ENCODE assay signal across 8 cellular contexts in genomic region chr3:48240711-48241491, GRCh38. TPM values are rescaled to one million over a fixed set of nuclear protein-coding genes. Genes with fewer than 3 reads are reported as not detected.
DNase-seq lines count a peak whose midpoint lies in the region; ATAC-seq, FAIRE-seq and TF ChIP-seq lines count a peak whose summit lies in the region.

TSS of gene ZNF589 (plus strand) at chr3:48241104. CDS start at chr3:48241172, 68 bp downstream.

- DNase-seq in GM19239 (ENCODE audit: insufficient read length, low spot score) (peak; percentile 91), NCI-H526 (lab: John Stamatoyannopoulos, UW) (peak; percentile 96 to 97), dedifferentiated amniotic fluid mesenchymal stem cell (ENCODE audit: extremely low spot score) (peak; percentile 65), HepG2 (ENCODE audit: low spot score) (peak; percentile 94)
- DNase-seq in activated CD4-positive, alpha-beta T cell treated with anti-CD3 and anti-CD28 coated beads, Interleukin-2, amount 10 ng/mL, durations not matched to agents 24 days and 14 days, result peak; percentile 98
- DNase-seq in stimulated activated CD4-positive, alpha-beta T cell treated with anti-CD3 and anti-CD28 coated beads, Interleukin-4, amount 100 ng/mL, for 24 hours, result peak; percentile 97

- H3K27me3 Mint-ChIP-seq in activated CD4-positive, alpha-beta T cell treated with anti-CD3 and anti-CD28 coated beads, Interleukin-2, amount 10 ng/mL, durations not matched to agents 24 days and 14 days, result no peaks in the 10 kb centered on the region

- H3K9me3 Mint-ChIP-seq in activated CD4-positive, alpha-beta T cell treated with anti-CD3 and anti-CD28 coated beads, Interleukin-2, amount 10 ng/mL, durations not matched to agents 24 days and 14 days, result no peaks in the 10 kb centered on the region

- H3K27me3 ChIP-seq in BLaER1, result no peaks in the 10 kb centered on the region
- no peaks in the 10 kb centered on the region for H3K27me3 ChIP-seq in HepG2 (ENCODE audit: control insufficient read depth in 1 of 2, insufficient read depth in 2 of 2, low read length in 2 of 2)

- H3K4me3 Mint-ChIP-seq in activated CD4-positive, alpha-beta T cell treated with anti-CD3 and anti-CD28 coated beads, Interleukin-2, amount 10 ng/mL, durations not matched to agents 24 days and 14 days, result peak within 1 kb of the TSS; percentile 90

- peak; percentile 96 for FAIRE-seq in GM19239 (lab: Jason Lieb, UNC)
- FAIRE-seq in HepG2 (lab: Jason Lieb, UNC), result peak; percentile 51

- ATAC-seq in HG03457 (IDR thresholded peaks at IDR 0.05; ENCODE audit: unreplicated experiment) (peak; percentile 74), HepG2 (peak; percentile 98)

- H3K4me3 ChIP-seq in BLaER1, result peak within 1 kb of the TSS; percentile 75
- H3K4me3 ChIP-seq in HepG2 (replicated peaks in 1 of 3; ENCODE audit: insufficient read depth in 1 of 3, low read depth in 2 of 3, low read length in 3 of 3), result peak within 1 kb of the TSS; percentile 76 to 97 (median 91)

- 0 out of 2 replicates have a peak, but pooled peaks have one; percentile 23 for TF ChIP-seq RAD21 in HepG2 (CRISPR knock-in tag; IDR thresholded peaks at IDR 0.05)

- no peaks in the 10 kb centered on the region; the same call in 1 of the 2 replicates for H4K20me1 ChIP-seq in BLaER1
- no peaks in the 10 kb centered on the region for H4K20me1 ChIP-seq in HepG2 (ENCODE audit: insufficient read depth, low read length)

- H3K4me2 ChIP-seq in BLaER1 (peak within 1 kb of the TSS; percentile 80), HepG2 (ENCODE audit: low read depth, low read length) (peak within 1 kb of the TSS; percentile 94)

- in situ Hi-C loops in HepG2 (cut with HindIII; ENCODE audit: extremely low pct_ligation_motif_present, low pct_unique_long_range_greater_than_20kb), result no loop called here

- peak; percentile 92 to 95 for TF ChIP-seq POLR2A in HepG2 (IDR thresholded peaks at IDR 0.05; ENCODE audit: insufficient read depth in 1 of 2, low read depth in 2 of 2, low read length in 2 of 2)

- H3K4me1 ChIP-seq in BLaER1 (peaks cover 43% of the 10 kb centered on the region), HepG2 (ENCODE audit: insufficient read depth, low read length) (peaks cover 45% of the 10 kb centered on the region)

- intact Hi-C loops in activated CD4-positive, alpha-beta T cell treated with anti-CD3 and anti-CD28 coated beads, Interleukin-2, amount 10 ng/mL, durations not matched to agents 24 days and 14 days (cut with micrococcal nuclease), result loop anchor here (1.0 to 2.0 kb wide), 4 partner anchors 27 to 318 kb away; partner anchors contain the start of genes CDC25A and NME6
- intact Hi-C loops in HepG2 (cut with micrococcal nuclease; ENCODE audit: unreplicated experiment), result loop anchor here (2.0 kb wide), 1 partner anchor 46 kb away; no protein-coding TSS in a partner anchor

- TF ChIP-seq EP300 in HepG2 (IDR thresholded peaks at IDR 0.05; ENCODE audit: low read depth in 2 of 2, low read length in 2 of 2) (no peak), HepG2 (CRISPR knock-in tag; IDR thresholded peaks at IDR 0.05; ENCODE audit: borderline replicate concordance) (0 out of 2 replicates have a peak, but pooled peaks have one; percentile 42)

- no peaks in the 10 kb centered on the region for H3K79me2 ChIP-seq in HepG2 (ENCODE audit: insufficient read depth, low read length)

- H3K9ac ChIP-seq in BLaER1, result peak within 1 kb of the TSS; percentile 81
- peak within 1 kb of the TSS; percentile 88 for H3K9ac ChIP-seq in HepG2 (ENCODE audit: insufficient read depth, low read depth, low read length)

- WGBS in HepG2 (ENCODE audit: low lambda C conversion rate), result 8% methylated on average over 38 of the region's 57 CpGs

- H3K36me3 ChIP-seq in BLaER1, result no peaks in the 10 kb centered on the region
- H3K36me3 ChIP-seq in HepG2 (replicated peaks in 1 of 2; ENCODE audit: control insufficient read depth in 1 of 2, insufficient read depth in 2 of 2, low read length in 2 of 2), result no peaks in the 10 kb centered on the region

- POLR2A ChIA-PET in HepG2 (lab: Yijun Ruan, JAX), result interaction anchor here (0.7 to 2.2 kb wide), 13 partner anchors 11 to 395 kb away, joined by 3 to 15 read pairs (median 6); partner anchors contain the start of genes ATRIP, CAMP, CCDC51 and CDC25A

- peaks cover 20% of the 10 kb centered on the region for H3K4me1 Mint-ChIP-seq in activated CD4-positive, alpha-beta T cell treated with anti-CD3 and anti-CD28 coated beads, Interleukin-2, amount 10 ng/mL, durations not matched to agents 24 days and 14 days

- peak within 1 kb of the TSS; percentile 88 for H2AFZ ChIP-seq in HepG2 (ENCODE audit: low read length)

- H3K27ac ChIP-seq in BLaER1 (peak within 1 kb of the TSS; percentile 77), HepG2 (ENCODE audit: extremely low read length, insufficient read depth, low read length) (peak within 1 kb of the TSS; percentile 83)

- CTCF ChIA-PET in HepG2 (lab: Yijun Ruan, JAX; ENCODE audit: low intra/inter-chr PET ratio, low total read pairs), result no interaction called here

- peaks cover 12% of the 10 kb centered on the region for H3K36me3 Mint-ChIP-seq in activated CD4-positive, alpha-beta T cell treated with anti-CD3 and anti-CD28 coated beads, Interleukin-2, amount 10 ng/mL, durations not matched to agents 24 days and 14 days (ENCODE audit: low read depth)

- no TSS peak for BruUV-seq in HepG2 (replicated peaks; lab: Mats Ljungman, UMichigan)

- H3K27ac Mint-ChIP-seq in activated CD4-positive, alpha-beta T cell treated with anti-CD3 and anti-CD28 coated beads, Interleukin-2, amount 10 ng/mL, durations not matched to agents 24 days and 14 days, result peak within 1 kb of the TSS; percentile 94

- TF ChIP-seq CTCF in HepG2 (CRISPR knock-in tag; IDR thresholded peaks at IDR 0.05), result peak; percentile 86

- H3K9me3 ChIP-seq in BLaER1, result no peaks in the 10 kb centered on the region
- no peaks in the 10 kb centered on the region for H3K9me3 ChIP-seq in HepG2 (ENCODE audit: low read length)

TF ChIP-seq in HepG2, 621 proteins besides CTCF, POLR2A, EP300 and RAD21 (continues in another document):
- TF ChIP-seq ZNF616 (CRISPR knock-in tag; IDR thresholded peaks at IDR 0.05; ENCODE audit: low read depth) (peak; percentile 56; the same call in 1 of the 2 replicates), ZNF619 (CRISPR knock-in tag; IDR thresholded peaks at IDR 0.05) (peak; percentile 93), BHLHE40 (IDR thresholded peaks at IDR 0.05; ENCODE audit: low read length) (no peak; the same call in 1 of the 2 replicates), ATF7 (IDR thresholded peaks at IDR 0.05) (no peak), ATF7 (CRISPR knock-in tag; IDR thresholded peaks at IDR 0.05) (peak; percentile 58; the same call in 1 of the 2 replicates), ASH2L (IDR thresholded peaks at IDR 0.05; ENCODE audit: insufficient read length, low read depth, low read length) (peak; percentile 69), ZNF121 (CRISPR knock-in tag; IDR thresholded peaks at IDR 0.05) (no peak; the same call in 1 of the 2 replicates), KLF12 (CRISPR knock-in tag; IDR thresholded peaks at IDR 0.05; ENCODE audit: borderline replicate concordance) (no peak), NFRKB (IDR thresholded peaks at IDR 0.05) (no peak), ZFP90 (CRISPR knock-in tag; IDR thresholded peaks at IDR 0.05; ENCODE audit: borderline replicate concordance) (peak; percentile 88), KDM1A (CRISPR knock-in tag; IDR thresholded peaks at IDR 0.05) (no peak), TBL1XR1 (IDR thresholded peaks at IDR 0.05; ENCODE audit: borderline replicate concordance, low read length, partially characterized antibody) (no peak), MIER3 (CRISPR knock-in tag; IDR thresholded peaks at IDR 0.05; ENCODE audit: borderline replicate concordance) (peak; percentile 68; the same call in 1 of the 2 replicates), RNF2 (conservative IDR thresholded peaks at IDR 0.05; ENCODE audit: low read depth) (peak; percentile 41; the same call in 1 of the 2 replicates)

RNA-seq across cellular contexts. Expression of gene ZNF589, which starts in this region (rescaled TPM):
- total RNA-seq in activated CD4-positive, alpha-beta T cell treated with anti-CD3 and anti-CD28 coated beads, Interleukin-2, amount 10 ng/mL, durations not matched to agents 24 days and 14 days, result 38.1 and 39.9 TPM in 2 replicates
- 5.6 and 7.3 TPM in 2 replicates for total RNA-seq in HepG2 (2016; rRNA removed; fragmentation: Illumina TruSeq; extraction: Trizol)
- total RNA-seq in HepG2 (2016; cell fraction: cytosol; rRNA removed; fragmentation: Illumina TruSeq; extraction: Trizol; ENCODE audit: low read depth), result 0.44 and 0.81 TPM in 2 replicates
- 5.3 and 6.9 TPM in 2 replicates for total RNA-seq in HepG2 (2016; cell fraction: insoluble cytoplasmic fraction; rRNA removed; fragmentation: Illumina TruSeq; extraction: Trizol)
- 1.4 and 1.7 TPM in 2 replicates for total RNA-seq in HepG2 (2016; cell fraction: membrane; rRNA removed; fragmentation: Illumina TruSeq; extraction: Trizol)
- 10.3 and 12.0 TPM in 2 replicates for total RNA-seq in HepG2 (2016; cell fraction: nucleus; rRNA removed; fragmentation: Illumina TruSeq; extraction: Trizol)
- 5.8 and 7.2 TPM in 2 replicates for polyA plus RNA-seq in HepG2 (2011; rRNA removed)
- 2.5 and 3.9 TPM in 2 replicates for polyA plus RNA-seq in HepG2 (2011; cell fraction: cytosol; rRNA removed)
- polyA plus RNA-seq in HepG2 (2011; cell fraction: nucleus; rRNA removed), result 15.9 and 20.4 TPM in 2 replicates
- polyA plus RNA-seq in HepG2 (2012), result 5.9 and 7.4 TPM in 2 replicates
- 0.26 and 0.29 TPM in 2 replicates for polyA plus RNA-seq in HepG2 (2016; cell fraction: cytosol; fragmentation: Illumina TruSeq; extraction: Trizol; ENCODE audit: low read depth)
- polyA plus RNA-seq in HepG2 (2016; cell fraction: insoluble cytoplasmic fraction; fragmentation: Illumina TruSeq; extraction: Trizol; ENCODE audit: low read depth), result 5.2 and 5.5 TPM in 2 replicates
- 0.94 and 1.2 TPM in 2 replicates for polyA plus RNA-seq in HepG2 (2016; cell fraction: membrane; fragmentation: Illumina TruSeq; extraction: Trizol; ENCODE audit: low read depth)
- 17.8 and 20.2 TPM in 2 replicates for polyA plus RNA-seq in HepG2 (2016; cell fraction: nucleus; fragmentation: Illumina TruSeq; extraction: Trizol; ENCODE audit: insufficient read depth, low read depth)
- 5.6 and 10.6 TPM in 2 replicates for polyA minus RNA-seq in HepG2 (2011; rRNA and poly(A)+ RNA removed; ENCODE audit: low replicate concordance)
- 1.7 TPM in 2 replicates for polyA minus RNA-seq in HepG2 (2011; cell fraction: cytosol; rRNA and poly(A)+ RNA removed)
- polyA minus RNA-seq in HepG2 (2011; cell fraction: nucleus; rRNA and poly(A)+ RNA removed), result 8.9 and 13.2 TPM in 2 replicates

Comparison
In these comparisons a context has a peak if more than half of its experiments do, and no peak if none do; other contexts are left out.
1. Peak in every context shown above with its lines: DNase-seq, ATAC-seq, H3K4me3 ChIP-seq and H3K27ac ChIP-seq.